Comparison of ENCODE assay signal across 2 cellular contexts in genomic region chr2:183038341-183039300, GRCh38.
TF ChIP-seq lines count a peak whose summit lies in the region.

Gene NCKAP1, minus strand, starts transcription at chr2:183038457. Its CDS starts 358 bp downstream, at chr2:183038099.

TF ChIP-seq in HEK293, 187 proteins besides CTCF, POLR2A, EP300 and RAD21 (continued from another document and continues in another):
- TF ChIP-seq ZNF561 (tag by site-specific recombination; IDR thresholded peaks at IDR 0.05; ENCODE audit: borderline replicate concordance) (peak; percentile 21; the same call in 1 of the 2 replicates), GLIS2 (tag by site-specific recombination; IDR thresholded peaks at IDR 0.05) (0 out of 2 replicates have a peak, but pooled peaks have one; percentile 25), ZNF18 (tag by site-specific recombination; IDR thresholded peaks at IDR 0.05) (no peak), ZNF292 (tag by site-specific recombination; IDR thresholded peaks at IDR 0.05; ENCODE audit: borderline replicate concordance, low read depth) (no peak), MZF1 (tag by site-specific recombination; IDR thresholded peaks at IDR 0.05; ENCODE audit: borderline replicate concordance) (0 out of 2 replicates have a peak, but pooled peaks have one; percentile 70), TCF7L2 (IDR thresholded peaks at IDR 0.05; ENCODE audit: borderline replicate concordance, low read depth, low read length) (no peak), ZNF658 (tag by site-specific recombination; IDR thresholded peaks at IDR 0.05) (no peak), ZNF677 (tag by site-specific recombination; IDR thresholded peaks at IDR 0.05) (no peak), ZNF449 (tag by site-specific recombination; IDR thresholded peaks at IDR 0.05) (no peak), ZNF610 (tag by site-specific recombination; IDR thresholded peaks at IDR 0.05; ENCODE audit: borderline replicate concordance) (no peak), ZNF114 (tag by site-specific recombination; IDR thresholded peaks at IDR 0.05) (no peak), EGR2 (tag by site-specific recombination; IDR thresholded peaks at IDR 0.05; ENCODE audit: low read depth) (peak; percentile 74), ZFP69B (tag by site-specific recombination; IDR thresholded peaks at IDR 0.05) (no peak), ZNF280C (tag by site-specific recombination; IDR thresholded peaks at IDR 0.05) (no peak), ZNF239 (tag by site-specific recombination; IDR thresholded peaks at IDR 0.05) (no peak), PRDM4 (tag by site-specific recombination; IDR thresholded peaks at IDR 0.05) (no peak), ZNF521 (tag by site-specific recombination; IDR thresholded peaks at IDR 0.05) (no peak), ZNF558 (tag by site-specific recombination; IDR thresholded peaks at IDR 0.05) (no peak), ZNF623 (tag by site-specific recombination; IDR thresholded peaks at IDR 0.05) (no peak), YY2 (tag by site-specific recombination; IDR thresholded peaks at IDR 0.05) (no peak), ZNF549 (tag by site-specific recombination; IDR thresholded peaks at IDR 0.05) (no peak), ZBTB6 (tag by site-specific recombination; IDR thresholded peaks at IDR 0.05) (no peak), ZNF112 (tag by site-specific recombination; IDR thresholded peaks at IDR 0.05) (no peak), ZSCAN30 (tag by site-specific recombination; IDR thresholded peaks at IDR 0.05) (peak; percentile 59; the same call in 1 of the 2 replicates)

TF ChIP-seq in K562, 482 proteins besides CTCF, POLR2A, EP300 and RAD21 (continued from another document and continues in another):
- TF ChIP-seq ZNF695 (CRISPR knock-in tag; IDR thresholded peaks at IDR 0.05) (0 out of 2 replicates have a peak, but pooled peaks have one; percentile 55), PTTG1 (tag; IDR thresholded peaks at IDR 0.05; ENCODE audit: low read depth) (no peak), BCLAF1 (IDR thresholded peaks at IDR 0.05; ENCODE audit: borderline replicate concordance in 1 of 2, control insufficient read depth in 1 of 2, low read depth in 2 of 2, low read length in 1 of 2) (no peak), DPF2 (IDR thresholded peaks at IDR 0.05) (peak; percentile 48; the same call in 1 of the 2 replicates), ZBED1 (IDR thresholded peaks at IDR 0.05) (0 out of 2 replicates have a peak, but pooled peaks have one; percentile 45), HNRNPK (IDR thresholded peaks at IDR 0.05; ENCODE audit: low read depth, low read length, poor library complexity, severe bottlenecking) (peak; percentile 19), ZNF133 (CRISPR knock-in tag; IDR thresholded peaks at IDR 0.05) (0 out of 2 replicates have a peak, but pooled peaks have one; percentile 36), ZBTB33 (CRISPR knock-in tag; IDR thresholded peaks at IDR 0.05) (peak; percentile 65), TRIM24 (IDR thresholded peaks at IDR 0.05) (peak in 1 of 2 experiments; percentile 13; a peak in 1 of 4 replicates), E2F1 (CRISPR knock-in tag; IDR thresholded peaks at IDR 0.05) (peak; percentile 15; the same call in 1 of the 2 replicates), TCF7L2 (IDR thresholded peaks at IDR 0.05; ENCODE audit: low read depth, low read length) (no peak), RNF2 (IDR thresholded peaks at IDR 0.05) (0 out of 2 replicates have a peak, but pooled peaks have one; percentile 2), ATF7 (IDR thresholded peaks at IDR 0.05) (peak; percentile 76; the same call in 1 of the 2 replicates), HDAC1 (IDR thresholded peaks at IDR 0.05) (peak in 1 of 2 experiments; percentile 51; a peak in 2 of 4 replicates), ZNF512 (tag; IDR thresholded peaks at IDR 0.05) (no peak), RNF219 (CRISPR knock-in tag; IDR thresholded peaks at IDR 0.05) (0 out of 2 replicates have a peak, but pooled peaks have one; percentile 55), EGR1 (conservative IDR thresholded peaks at IDR 0.05) (peak; percentile 52), ZBTB26 (CRISPR knock-in tag; IDR thresholded peaks at IDR 0.05) (0 out of 2 replicates have a peak, but pooled peaks have one; percentile 66), SMARCE1 (IDR thresholded peaks at IDR 0.05) (peak; percentile 58), BRCA1 (IDR thresholded peaks at IDR 0.05) (no peak), BRCA1 (CRISPR knock-in tag; IDR thresholded peaks at IDR 0.05) (no peak), POLR2B (IDR thresholded peaks at IDR 0.05; ENCODE audit: low read depth, partially characterized antibody) (peak; percentile 41), ZNF263 (CRISPR knock-in tag; IDR thresholded peaks at IDR 0.05; ENCODE audit: borderline replicate concordance) (no peak; the same call in 1 of the 2 replicates), ZBTB9 (CRISPR knock-in tag; IDR thresholded peaks at IDR 0.05) (peak; percentile 73; the same call in 1 of the 2 replicates), ZNF766 (CRISPR knock-in tag; conservative IDR thresholded peaks at IDR 0.05) (peak; percentile 87), ZNF830 (CRISPR knock-in tag; IDR thresholded peaks at IDR 0.05) (no peak), NFRKB (IDR thresholded peaks at IDR 0.05; ENCODE audit: low read depth) (peak; percentile 53; the same call in 1 of the 2 replicates), ETV1 (tag; conservative IDR thresholded peaks at IDR 0.05; ENCODE audit: low read depth) (peak; percentile 61; the same call in 1 of the 2 replicates), EP400 (IDR thresholded peaks at IDR 0.05) (peak; percentile 64), TEAD1 (CRISPR knock-in tag; IDR thresholded peaks at IDR 0.05) (peak in 1 of 2 experiments; percentile 93; a peak in 2 of 4 replicates), SUPT5H (IDR thresholded peaks at IDR 0.05) (peak; percentile 70), ZNF518B (CRISPR knock-in tag; IDR thresholded peaks at IDR 0.05) (no peak), KLF16 (IDR thresholded peaks at IDR 0.05) (no peak)
